24 cellular contexts compared by ENCODE assay signal in genomic region chr20:49924247-49924646, GRCh38.
"Had no signal": no experiment of that assay in that cellular context is flagged by ENCODE, and none has a peak within 500 bp of the region (broad histone marks: within the 10 kb centered on the region; RNA-seq: fewer than 3 reads in every experiment).

No MANE protein-coding gene starts in this region.

- H3K27ac Mint-ChIP-seq: activated CD4-positive, alpha-beta memory T cell treated with anti-CD3 and anti-CD28 coated beads for 36 hours; activated naive CD8-positive, alpha-beta T cell treated with anti-CD3 and anti-CD28 coated beads, Interleukin-2, amount 10 ng/mL, durations not matched to agents 7 days and 5 days had no signal

- H3K4me3 Mint-ChIP-seq: activated CD4-positive, alpha-beta memory T cell treated with anti-CD3 and anti-CD28 coated beads for 36 hours; activated CD4-positive, alpha-beta T cell treated with anti-CD3 and anti-CD28 coated beads, Interleukin-2, amount 10 ng/mL, durations not matched to agents 7 days and 5 days; activated naive CD8-positive, alpha-beta T cell treated with anti-CD3 and anti-CD28 coated beads, Interleukin-2, amount 10 ng/mL, durations not matched to agents 7 days and 5 days had no signal

- H3K4me3 ChIP-seq: adrenal gland, breast epithelium, Peyer's patch, SJCRH30 had no signal

- H3K27ac ChIP-seq: adrenal gland, breast epithelium, KMS-11, RWPE1, SJCRH30, VCaP had no signal

- H3K4me1 ChIP-seq: breast epithelium had no signal

- H3K9me3 Mint-ChIP-seq: activated CD4-positive, alpha-beta memory T cell treated with anti-CD3 and anti-CD28 coated beads for 36 hours; activated CD4-positive, alpha-beta T cell treated with anti-CD3 and anti-CD28 coated beads, Interleukin-2, amount 10 ng/mL, durations not matched to agents 7 days and 5 days; activated naive CD8-positive, alpha-beta T cell treated with anti-CD3 and anti-CD28 coated beads, Interleukin-2, amount 10 ng/mL, durations not matched to agents 7 days and 5 days had no signal

- H3K27me3 ChIP-seq: adrenal gland, breast epithelium, Peyer's patch, SJCRH30 had no signal

- H3K9ac ChIP-seq: KMS-11, SK-N-SH had no signal

- H3K4me2 ChIP-seq: KMS-11, SK-N-SH had no signal

- H3K36me3 Mint-ChIP-seq: activated CD4-positive, alpha-beta memory T cell treated with anti-CD3 and anti-CD28 coated beads for 36 hours; activated naive CD8-positive, alpha-beta T cell treated with anti-CD3 and anti-CD28 coated beads, Interleukin-2, amount 10 ng/mL, durations not matched to agents 7 days and 5 days had no signal

- H3K9me3 ChIP-seq: adrenal gland, breast epithelium, Peyer's patch, SJCRH30, SK-N-SH had no signal

- DNase-seq: activated CD4-positive, alpha-beta memory T cell treated with anti-CD3 and anti-CD28 coated beads for 36 hours; activated CD4-positive, alpha-beta T cell treated with anti-CD3 and anti-CD28 coated beads, Interleukin-2, amount 10 ng/mL, durations not matched to agents 7 days and 5 days; activated CD4-positive, CD25-positive, alpha-beta regulatory T cell; activated naive CD4-positive, alpha-beta T cell treated with anti-CD3 and anti-CD28 coated beads, Interleukin-2, amount 50 U/mL, for 16 hours; activated naive CD8-positive, alpha-beta T cell treated with anti-CD3 and anti-CD28 coated beads, Interleukin-2, amount 10 ng/mL, durations not matched to agents 7 days and 5 days; activated T-cell treated with anti-CD3 and anti-CD28 coated beads for 4 hours; aorta; NCI-H1105; NCI-H1436; NCI-H1694 treated with DMSO at 0.1 percent for 48 hours; NCI-H2029 treated with DMSO at 0.1 percent for 48 hours; NCI-H345; NCI-H510A; NCI-H526 treated with DMSO at 0.1 percent for 48 hours; Right ventricle myocardium superior; SJCRH30; SK-N-SH; T-helper 1 cell had no signal

- H3K36me3 ChIP-seq: adrenal gland, breast epithelium, Peyer's patch, SJCRH30 had no signal
